8 cellular contexts compared by ENCODE assay signal in the genomic region with DNA sequence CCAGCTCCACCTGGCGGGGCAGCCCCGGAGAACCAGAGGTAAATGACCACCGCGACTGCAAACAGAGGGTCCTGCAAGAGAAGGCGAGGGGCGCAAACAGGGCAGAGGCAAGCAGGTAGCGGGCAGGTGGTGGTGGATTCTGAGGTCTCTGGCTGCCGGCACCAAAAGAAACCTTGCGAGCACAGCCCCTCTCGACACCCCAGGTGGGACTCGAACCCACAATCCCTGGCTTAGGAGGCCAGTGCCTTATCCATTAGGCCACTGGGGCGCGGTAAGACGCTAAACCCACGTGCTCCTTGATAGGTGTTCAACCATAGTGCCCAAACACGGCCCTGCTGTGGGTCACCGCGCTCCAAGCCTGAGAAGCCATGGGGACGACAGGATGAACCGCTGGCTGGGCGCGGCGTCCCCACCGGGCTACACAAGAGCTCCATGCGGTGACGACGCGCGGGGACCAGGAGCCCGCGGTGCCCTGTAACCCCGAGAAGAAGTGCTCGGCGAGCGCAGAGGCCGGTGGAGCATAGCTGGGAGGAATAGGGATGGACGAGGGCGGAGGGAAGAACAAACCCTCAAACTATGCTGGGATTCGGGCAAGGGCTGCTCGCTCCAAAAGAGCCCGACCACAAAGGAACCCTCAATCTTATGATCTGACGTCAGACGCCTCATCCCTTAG. TPM values are rescaled to one million over a fixed set of nuclear protein-coding genes. Genes with fewer than 3 reads are reported as not detected.
DNase-seq lines count a peak whose midpoint lies in the region; ATAC-seq, FAIRE-seq and TF ChIP-seq lines count a peak whose summit lies in the region.

No MANE protein-coding gene starts in this region.

- H3K4me3 ChIP-seq in AG09309 (ENCODE audit: control insufficient read depth, low read depth, low read length) (peak overlapping the region; percentile 67), lower lobe of right lung (peak overlapping the region; percentile 84)

- TF ChIP-seq CTCF in AG09309 (IDR thresholded peaks at IDR 0.05; ENCODE audit: control insufficient read depth, insufficient read depth, low read depth, low read length, missing control alignments) (peak; percentile 25), lower lobe of right lung (IDR thresholded peaks at IDR 0.05) (no peak)
- TF ChIP-seq CTCF in activated CD8-positive, alpha-beta T cell treated with anti-CD3 and anti-CD28 coated beads for 36 hours (IDR thresholded peaks at IDR 0.05) = no peak

- H3K36me3 Mint-ChIP-seq in activated CD8-positive, alpha-beta T cell treated with anti-CD3 and anti-CD28 coated beads for 36 hours (ENCODE audit: low read depth) = peaks cover 10% of the 10 kb centered on the region

- H3K27ac Mint-ChIP-seq in activated CD8-positive, alpha-beta T cell treated with anti-CD3 and anti-CD28 coated beads for 36 hours = peak overlapping the region; percentile 97

- DNase-seq in AG09309 (ENCODE audit: low read depth) (no peak), GM19239 (ENCODE audit: insufficient read length, low spot score) (peak; percentile 67), NCI-H774 (lab: John Stamatoyannopoulos, UW) (peak; percentile 96), ecto neural progenitor cell (ENCODE audit: low spot score) (peak; percentile 98), lower lobe of right lung (peak; percentile 89)
- peak; percentile 97 for DNase-seq in activated CD8-positive, alpha-beta T cell treated with anti-CD3 and anti-CD28 coated beads for 36 hours
- peak; percentile 94 for DNase-seq in stimulated activated CD4-positive, alpha-beta T cell treated with anti-CD3 and anti-CD28 coated beads, Interleukin-4, amount 100 ng/mL, for 24 hours

- peaks cover 6% of the 10 kb centered on the region for H3K9me3 Mint-ChIP-seq in activated CD8-positive, alpha-beta T cell treated with anti-CD3 and anti-CD28 coated beads for 36 hours

- POLR2A ChIA-PET in activated CD8-positive, alpha-beta T cell treated with anti-CD3 and anti-CD28 coated beads for 36 hours (lab: Charles Lee) = interaction anchor here (0.8 to 2.9 kb wide), 12 partner anchors 9 to 273 kb away, joined by 3 to 26 read pairs (median 3); a partner anchor contains a TSS

- CTCF ChIA-PET in activated CD8-positive, alpha-beta T cell treated with anti-CD3 and anti-CD28 coated beads for 36 hours (lab: Charles Lee) = interaction anchor here (0.7 to 2.2 kb wide), 7 partner anchors 22 to 264 kb away, joined by 3 to 21 read pairs (median 4); a partner anchor contains a TSS

- peak; percentile 91 for FAIRE-seq in GM19239 (lab: Jason Lieb, UNC)

- peaks cover 42% of the 10 kb centered on the region for H3K4me1 Mint-ChIP-seq in activated CD8-positive, alpha-beta T cell treated with anti-CD3 and anti-CD28 coated beads for 36 hours (ENCODE audit: low read depth)

- peaks cover 17% of the 10 kb centered on the region for H3K36me3 ChIP-seq in lower lobe of right lung

- ATAC-seq in HG03565 (IDR thresholded peaks at IDR 0.05; ENCODE audit: unreplicated experiment) (peak; percentile 31), lower lobe of right lung (peak; percentile 88)
- ATAC-seq in activated CD8-positive, alpha-beta T cell treated with anti-CD3 and anti-CD28 coated beads for 36 hours = peak; percentile 66

- no peaks in the 10 kb centered on the region for H3K27me3 ChIP-seq in lower lobe of right lung (ENCODE audit: low read depth)

- H3K27ac ChIP-seq in lower lobe of right lung = peak overlapping the region; percentile 90

- H3K4me1 ChIP-seq in lower lobe of right lung = peaks cover 46% of the 10 kb centered on the region

- H3K9me3 ChIP-seq in lower lobe of right lung = no peaks in the 10 kb centered on the region

- peak overlapping the region; percentile 96 for H3K4me3 Mint-ChIP-seq in activated CD8-positive, alpha-beta T cell treated with anti-CD3 and anti-CD28 coated beads for 36 hours

- peaks cover 3% of the 10 kb centered on the region for H3K27me3 Mint-ChIP-seq in activated CD8-positive, alpha-beta T cell treated with anti-CD3 and anti-CD28 coated beads for 36 hours

- intact Hi-C loops in activated CD8-positive, alpha-beta T cell treated with anti-CD3 and anti-CD28 coated beads for 36 hours (cut with micrococcal nuclease) = no loop called here
- intact Hi-C loops in lower lobe of right lung (cut with DNase I) = no loop called here

RNA-seq across cellular contexts. Expression of a gene that starts 12.4 kb away (rescaled TPM):
- 100 to 1,000 TPM; 177 to 183 TPM for total RNA-seq in activated CD8-positive, alpha-beta T cell treated with anti-CD3 and anti-CD28 coated beads for 36 hours
- 171 TPM for total RNA-seq in lower lobe of right lung

RNA-seq across cellular contexts. Expression of a gene that starts 12.7 kb away (rescaled TPM):
- 10 to 100 TPM; 10.5 to 11.4 TPM for total RNA-seq in activated CD8-positive, alpha-beta T cell treated with anti-CD3 and anti-CD28 coated beads for 36 hours
- total RNA-seq in lower lobe of right lung = 22.9 TPM

RNA-seq across cellular contexts. Expression of a gene that starts 21.9 kb away (rescaled TPM):
- 10 to 100 TPM; 53.6 to 62.4 TPM for total RNA-seq in activated CD8-positive, alpha-beta T cell treated with anti-CD3 and anti-CD28 coated beads for 36 hours
- 22.4 TPM for total RNA-seq in lower lobe of right lung

RNA-seq across cellular contexts. Expression of a gene that starts 46.9 kb away (rescaled TPM):
- total RNA-seq in activated CD8-positive, alpha-beta T cell treated with anti-CD3 and anti-CD28 coated beads for 36 hours = under 1 TPM; 0.59 to 0.94 TPM
- 12.6 TPM for total RNA-seq in lower lobe of right lung

RNA-seq across cellular contexts. Expression of a gene that starts 53.4 kb away (rescaled TPM):
- total RNA-seq in activated CD8-positive, alpha-beta T cell treated with anti-CD3 and anti-CD28 coated beads for 36 hours = 1 to 10 TPM; 2.0 to 2.8 TPM
- 32.3 TPM for total RNA-seq in lower lobe of right lung

Comparison
In these comparisons a context has a peak if more than half of its experiments do, and no peak if none do; other contexts are left out.
1. ATAC-seq: peak in every context shown above with its lines; median percentile 88 in lower lobe of right lung; 66 in activated CD8-positive, alpha-beta T cell treated with anti-CD3 and anti-CD28 coated beads for 36 hours; 31 in HG03565.